Comparison of ENCODE assay signal across 31 cellular contexts in genomic region chr10:83410570-83410969, GRCh38.
"Had no signal": no experiment of that assay in that cellular context is flagged by ENCODE, and none has a peak within 500 bp of the region (broad histone marks: within the 10 kb centered on the region; RNA-seq: fewer than 3 reads in every experiment).

No MANE protein-coding gene starts in this region.

- H3K4me2 ChIP-seq: neural progenitor cell, smooth muscle cell had no signal

- H3K4me1 ChIP-seq: neural progenitor cell, parathyroid adenoma, psoas muscle, spleen, stomach, thyroid gland, tibial nerve, upper lobe of left lung, vagina had no signal

- FAIRE-seq: urothelium cell line had no signal

- H3K9ac ChIP-seq: neural progenitor cell, parathyroid adenoma had no signal

- H2AFZ ChIP-seq: neural progenitor cell, parathyroid adenoma had no signal

- H3K4me3 Mint-ChIP-seq: naive thymus-derived CD4-positive, alpha-beta T cell; natural killer cell; nephron; neural progenitor cell; stimulated activated naive B cell treated with anti-CD40 and anti-IgM and Interleukin-4, amounts not matched to agents 10 μg/mL and 1 μg/mL and 100 μg/mL, for 72 hours; stimulated activated naive CD8-positive, alpha-beta T cell treated with anti-CD3 and anti-CD28 coated beads, Interleukin-15, Interleukin-2, amounts not matched to agents 100 ng/mL and 50 ng/mL, for 24 hours had no signal

- H3K79me2 ChIP-seq: parathyroid adenoma had no signal

- H3K36me3 Mint-ChIP-seq: naive thymus-derived CD4-positive, alpha-beta T cell; neural progenitor cell; stimulated activated naive B cell treated with anti-CD40 and anti-IgM and Interleukin-4, amounts not matched to agents 10 μg/mL and 1 μg/mL and 100 μg/mL, for 72 hours had no signal

- H3K27me3 ChIP-seq: neural progenitor cell, ovary, spleen, stomach, thyroid gland, tibial nerve, upper lobe of left lung, vagina had no signal

- DNase-seq: naive thymus-derived CD4-positive, alpha-beta T cell; natural killer cell; occipital lobe; ovary; posterior cingulate gyrus; psoas muscle; right cardiac atrium; spleen; stimulated activated CD4-positive, alpha-beta T cell treated with anti-CD3 and anti-CD28 coated beads, Interleukin-12 subunit alpha, Interleukin-12 subunit beta, amount 100 ng/mL, for 4 hours; stimulated activated CD4-positive, alpha-beta T cell treated with anti-CD3 and anti-CD28 coated beads, Interleukin-1b, Interleukin-23, amount 100 ng/mL, for 48 hours; stimulated activated CD4-positive, alpha-beta T cell treated with anti-CD3 and anti-CD28 coated beads, Interleukin-4, amount 100 ng/mL, for 1 hour; stimulated activated CD4-positive, alpha-beta T cell treated with anti-CD3 and anti-CD28 coated beads, Interleukin-4, amount 100 ng/mL, for 4 hours; stimulated activated CD8-positive, alpha-beta memory T cell treated with anti-CD3 and anti-CD28 coated beads, Interleukin-4, amount 100 ng/mL, for 48 hours; stimulated activated naive B cell treated with anti-CD40 and anti-IgM and Interleukin-4, amounts not matched to agents 10 μg/mL and 1 μg/mL and 100 μg/mL, for 72 hours; stimulated activated naive CD4-positive, alpha-beta T cell treated with Interleukin-2 at 50 U/mL for 16 hours; stomach; thyroid gland; trophoblast cell; upper lobe of left lung had no signal

- H3K27ac Mint-ChIP-seq: naive thymus-derived CD4-positive, alpha-beta T cell; natural killer cell; nephron; neural progenitor cell; progenitor cell of endocrine pancreas; stimulated activated naive B cell treated with anti-CD40 and anti-IgM and Interleukin-4, amounts not matched to agents 10 μg/mL and 1 μg/mL and 100 μg/mL, for 72 hours; stimulated activated naive CD8-positive, alpha-beta T cell treated with anti-CD3 and anti-CD28 coated beads, Interleukin-15, Interleukin-2, amounts not matched to agents 100 ng/mL and 50 ng/mL, for 24 hours had no signal

- H3K4me1 Mint-ChIP-seq: natural killer cell; nephron; neural progenitor cell; stimulated activated naive B cell treated with anti-CD40 and anti-IgM and Interleukin-4, amounts not matched to agents 10 μg/mL and 1 μg/mL and 100 μg/mL, for 72 hours had no signal

- H3K27ac ChIP-seq: neural progenitor cell, ovary, parathyroid adenoma, psoas muscle, skin epidermis, spleen, stomach, thoracic aorta, thyroid gland, tibial nerve, upper lobe of left lung, vagina had no signal

- H3K36me3 ChIP-seq: neural progenitor cell, ovary, spleen, stomach, thoracic aorta, thyroid gland, tibial nerve, upper lobe of left lung, vagina had no signal

- H3K9me3 ChIP-seq: ovary, stomach, thoracic aorta, thyroid gland, tibial nerve, upper lobe of left lung, vagina had no signal

- H3K4me3 ChIP-seq: neural progenitor cell, ovary, psoas muscle, skin epidermis, smooth muscle cell, spleen, stomach, thoracic aorta, thyroid gland, tibial nerve, upper lobe of left lung, vagina had no signal

- H3K9me3 Mint-ChIP-seq: nephron, neural progenitor cell had no signal

- ATAC-seq: naive thymus-derived CD4-positive, alpha-beta T cell; natural killer cell; psoas muscle; right cardiac atrium; sciatic nerve; stimulated activated naive B cell treated with anti-CD40 and anti-IgM and Interleukin-4, amounts not matched to agents 10 μg/mL and 1 μg/mL and 100 μg/mL, for 72 hours had no signal
